In genomic region chr9:107447081-107447480, GRCh38 we compare ENCODE assay signal across 25 cellular contexts. TPM values are rescaled to one million over a fixed set of nuclear protein-coding genes. Genes with fewer than 3 reads are reported as not detected.
"Had no signal": no experiment of that assay in that cellular context is flagged by ENCODE, and none has a peak within 500 bp of the region (broad histone marks: within the 10 kb centered on the region; RNA-seq: fewer than 3 reads in every experiment).

No MANE protein-coding gene starts in this region.

- H3K36me3 Mint-ChIP-seq: T-cell had no signal

- H3K27ac Mint-ChIP-seq: T-cell had no signal

- H3K9me3 Mint-ChIP-seq: T-cell had no signal

- ATAC-seq: HepG2, Panc1, PC-3, T-cell had no signal

- H3K36me3 ChIP-seq: MG63 had no signal

- H3K4me1 Mint-ChIP-seq: T-cell had no signal

- H3K27me3 ChIP-seq: MG63 had no signal

- DNase-seq: IMR-90; Karpas-422; KG1; MG63; NCI-H1092; NCI-H1417 treated with DMSO at 0.1 percent for 48 hours; NCI-H1694 treated with DMSO at 0.1 percent for 48 hours; NCI-H1930; NCI-H2081; NCI-H2107; NCI-H2171; NCI-H226; NCI-H446; NCI-H524 treated with DMSO at 0.1 percent for 48 hours; NCI-H69; NK-92 treated with Interleukin-12 subunit alpha and Interleukin-12 subunit beta, amount 100 ng/mL, for 24 hours; SHP77; SK-N-SH; SW 1271; T-cell had no signal

- H3K4me3 Mint-ChIP-seq: T-cell had no signal

- H3K4me3 ChIP-seq: MG63 had no signal

- H3K4me2 ChIP-seq: SK-N-SH had no signal

- H3K9me3 ChIP-seq: MG63, SK-N-SH had no signal

- H3K27ac ChIP-seq: RWPE1 had no signal

- H3K9ac ChIP-seq: SK-N-SH had no signal

RNA-seq across cellular contexts. Expression of gene KLF4, which starts 42.5 kb away (rescaled TPM):
- total RNA-seq: OCI-LY7 had no signal
